In genomic region chr12:107929436-107929835, GRCh38 we compare ENCODE assay signal across 8 cellular contexts.
DNase-seq lines count a peak whose midpoint lies in the region; ATAC-seq and TF ChIP-seq lines count a peak whose summit lies in the region.

No MANE protein-coding gene starts in this region.

- peaks cover 74% of the 10 kb centered on the region for H3K27me3 ChIP-seq in left ventricle myocardium inferior (ENCODE audit: low read depth)
- peaks cover 0 to 51% (median 28%) of the 10 kb centered on the region in 7 donors for H3K27me3 ChIP-seq in heart right ventricle
- no peaks in the 10 kb centered on the region for H3K27me3 ChIP-seq in thyroid gland

- H3K36me3 ChIP-seq in left ventricle myocardium inferior (no peaks in the 10 kb centered on the region), heart right ventricle (no peaks in the 10 kb centered on the region), thyroid gland (no peaks in the 10 kb centered on the region)

- TF ChIP-seq POLR2A in thyroid gland (IDR thresholded peaks at IDR 0.05) = no peak

- intact Hi-C loops in left ventricle myocardium inferior (cut with micrococcal nuclease) = no loop called here
- intact Hi-C loops in heart right ventricle (cut with DNase I) = no loop called here
- intact Hi-C loops in thyroid gland (cut with DNase I) = no loop called here

- ATAC-seq in heart right ventricle (no peak), GM18517 (IDR thresholded peaks at IDR 0.05; ENCODE audit: unreplicated experiment) (no peak), HG03565 (IDR thresholded peaks at IDR 0.05; ENCODE audit: unreplicated experiment) (no peak)

- H3K4me1 ChIP-seq in left ventricle myocardium inferior (no peaks in the 10 kb centered on the region), heart right ventricle (no peaks in the 10 kb centered on the region), thyroid gland (no peaks in the 10 kb centered on the region)

- TF ChIP-seq CTCF in left ventricle myocardium inferior (IDR thresholded peaks at IDR 0.05; ENCODE audit: borderline replicate concordance) = peak; percentile 19
- peak in 2 of 9 donors; percentile 12 to 14 for TF ChIP-seq CTCF in heart right ventricle (IDR thresholded peaks at IDR 0.05)
- no peak for TF ChIP-seq CTCF in thyroid gland (IDR thresholded peaks at IDR 0.05)

- H3K9me3 ChIP-seq in left ventricle myocardium inferior (replicated peaks) (no peaks in the 10 kb centered on the region), heart right ventricle (no peaks in the 10 kb centered on the region), thyroid gland (no peaks in the 10 kb centered on the region)

- DNase-seq in left ventricle myocardium inferior = no peak
- no peak for DNase-seq in heart right ventricle
- peak; percentile 39 for DNase-seq in OCI-M1 (lab: John Stamatoyannopoulos, UW)
- peak; percentile 6 for DNase-seq in fibroblast of peridontal ligament (ENCODE audit: extremely low read depth)
- DNase-seq in NCI-H1436 (lab: John Stamatoyannopoulos, UW) = no peak
- no peak for DNase-seq in thyroid gland

- H3K4me3 ChIP-seq in left ventricle myocardium inferior (no peak overlapping the region), heart right ventricle (no peak overlapping the region), thyroid gland (replicated peaks in 1 of 3) (no peak overlapping the region)

- H3K27ac ChIP-seq in left ventricle myocardium inferior (replicated peaks) = no peak overlapping the region
- no peak overlapping the region for H3K27ac ChIP-seq in heart right ventricle
- no peak overlapping the region for H3K27ac ChIP-seq in thyroid gland

- 33 to 51% methylated on average over 12 of the region's 12 CpGs for whole genome bisulfite sequencing in heart right ventricle, 2 donors
- 35 to 55% methylated on average over 12 of the region's 12 CpGs for WGBS in thyroid gland, 2 donors

Comparison
In these comparisons a context has a peak if more than half of its experiments do, and no peak if none do; other contexts are left out.
1. DNase-seq: peak in OCI-M1 (single experiment) and fibroblast of peridontal ligament (single experiment); none in left ventricle myocardium inferior (single experiment), heart right ventricle (0 of 2), NCI-H1436 (single experiment) and thyroid gland (0 of 2).